In genomic region chr2:120402508-120402907, GRCh38 we compare ENCODE assay signal across 21 cellular contexts. TPM values are rescaled to one million over a fixed set of nuclear protein-coding genes. Genes with fewer than 3 reads are reported as not detected.
"Had no signal": no experiment of that assay in that cellular context is flagged by ENCODE, and none has a peak within 500 bp of the region (broad histone marks: within the 10 kb centered on the region; RNA-seq: fewer than 3 reads in every experiment).

No MANE protein-coding gene starts in this region.

- H3K79me2 ChIP-seq: hepatocyte had no signal

- H3K27me3 ChIP-seq: colonic mucosa, hepatocyte, ovary, right atrium auricular region, thyroid gland, upper lobe of left lung, uterus had no signal

- H3K4me2 ChIP-seq: hepatocyte had no signal

- H3K36me3 Mint-ChIP-seq: naive thymus-derived CD4-positive, alpha-beta T cell had no signal

- H3K4me3 ChIP-seq: colonic mucosa, hepatocyte, lung, ovary, right atrium auricular region, stomach, thyroid gland, upper lobe of left lung, uterus had no signal

- ATAC-seq: left colon; left ventricle myocardium superior; naive thymus-derived CD4-positive, alpha-beta T cell had no signal

- DNase-seq: colonic mucosa; effector CD8-positive, alpha-beta T cell; foreskin melanocyte; left colon; left ventricle myocardium superior; mesendoderm; naive thymus-derived CD4-positive, alpha-beta T cell; nephron progenitor cell; ovary; small intestine; stimulated activated CD4-positive, alpha-beta T cell treated with anti-CD3 and anti-CD28 coated beads, Interleukin-12 subunit alpha, Interleukin-12 subunit beta, amount 100 ng/mL, for 4 hours; stimulated activated naive CD4-positive, alpha-beta T cell; stomach; substantia nigra; thyroid gland; upper lobe of left lung; uterus had no signal

- H3K27ac Mint-ChIP-seq: naive thymus-derived CD4-positive, alpha-beta T cell; nephron progenitor cell had no signal

- H3K9me3 ChIP-seq: colonic mucosa, neutrophil, ovary, right atrium auricular region, stomach, thyroid gland, upper lobe of left lung, uterus had no signal

- H3K27ac ChIP-seq: colonic mucosa, hepatocyte, neutrophil, ovary, right atrium auricular region, stomach, thyroid gland, upper lobe of left lung, uterus had no signal

- H3K4me1 ChIP-seq: colonic mucosa, right atrium auricular region, upper lobe of left lung, uterus had no signal

- H2AFZ ChIP-seq: hepatocyte had no signal

- H3K36me3 ChIP-seq: colonic mucosa, neutrophil, ovary, right atrium auricular region, stomach, thyroid gland, upper lobe of left lung, uterus had no signal

- FAIRE-seq: small intestine had no signal

- H3K4me3 Mint-ChIP-seq: naive thymus-derived CD4-positive, alpha-beta T cell; nephron progenitor cell had no signal

RNA-seq across cellular contexts. Expression of gene INHBB, which starts 56.6 kb away (rescaled TPM):
- total RNA-seq: naive thymus-derived CD4-positive, alpha-beta T cell had no signal
- polyA plus RNA-seq: naive thymus-derived CD4-positive, alpha-beta T cell had no signal
